Comparison of ENCODE assay signal across 8 cellular contexts in genomic region chr9:33517373-33517772, GRCh38. TPM values are rescaled to one million over a fixed set of nuclear protein-coding genes. Genes with fewer than 3 reads are reported as not detected.
DNase-seq lines count a peak whose midpoint lies in the region; ATAC-seq, FAIRE-seq and TF ChIP-seq lines count a peak whose summit lies in the region.

No MANE protein-coding gene starts in this region.

- no peaks in the 10 kb centered on the region for H3K4me1 ChIP-seq in cardiac muscle cell (ENCODE audit: low read depth)
- H3K4me1 ChIP-seq in suprapubic skin: no peaks in the 10 kb centered on the region

- 83% methylated on average over 2 of the region's 2 CpGs for WGBS in suprapubic skin

- peaks cover 23% of the 10 kb centered on the region for H3K9me3 Mint-ChIP-seq in mesothelial cell of epicardium

- no peak overlapping the region for H3K4me3 Mint-ChIP-seq in mesothelial cell of epicardium

- H3K36me3 ChIP-seq in cardiac muscle cell (no peaks in the 10 kb centered on the region), bronchial epithelial cell (ENCODE audit: control insufficient read depth, insufficient read depth, low read length) (no peaks in the 10 kb centered on the region), suprapubic skin (no peaks in the 10 kb centered on the region)

- H3K27ac Mint-ChIP-seq in mesothelial cell of epicardium: no peak overlapping the region

- no peak overlapping the region for H3K4me3 ChIP-seq in cardiac muscle cell
- H3K4me3 ChIP-seq in bronchial epithelial cell (ENCODE audit: low read depth, low read length): no peak overlapping the region
- H3K4me3 ChIP-seq in suprapubic skin: no peak overlapping the region

- H3K4me1 Mint-ChIP-seq in mesothelial cell of epicardium: no peaks in the 10 kb centered on the region

- TF ChIP-seq CTCF in cardiac muscle cell (IDR thresholded peaks at IDR 0.05; ENCODE audit: low read depth, low read length) (peak; percentile 66), bronchial epithelial cell (IDR thresholded peaks at IDR 0.05; ENCODE audit: insufficient read depth, low read length, severe bottlenecking) (peak; percentile 52), mesothelial cell of epicardium (IDR thresholded peaks at IDR 0.05; ENCODE audit: unreplicated experiment) (peak; percentile 53), suprapubic skin (IDR thresholded peaks at IDR 0.05) (peak in 1 of 2 donors; percentile 41)

- TF ChIP-seq POLR2A in suprapubic skin (IDR thresholded peaks at IDR 0.05): no peak

- peaks cover 12% of the 10 kb centered on the region for H3K27me3 Mint-ChIP-seq in mesothelial cell of epicardium (ENCODE audit: low read depth)

- H3K9me3 ChIP-seq in cardiac muscle cell (ENCODE audit: low read depth) (no peaks in the 10 kb centered on the region), suprapubic skin (no peaks in the 10 kb centered on the region)

- FAIRE-seq in bronchial epithelial cell (lab: Jason Lieb, UNC): no peak

- no peak for ATAC-seq in HG02571 (IDR thresholded peaks at IDR 0.05; ENCODE audit: unreplicated experiment)

- H3K36me3 Mint-ChIP-seq in mesothelial cell of epicardium: no peaks in the 10 kb centered on the region

- peaks cover 10% of the 10 kb centered on the region for H3K27me3 ChIP-seq in cardiac muscle cell
- H3K27me3 ChIP-seq in bronchial epithelial cell (ENCODE audit: control insufficient read depth, insufficient read depth, low read length): no peaks in the 10 kb centered on the region
- H3K27me3 ChIP-seq in suprapubic skin: peaks cover 7% of the 10 kb centered on the region

- TF ChIP-seq EP300 in suprapubic skin (IDR thresholded peaks at IDR 0.05): no peak

- DNase-seq in cardiac muscle cell (ENCODE audit: low read depth in 1 of 2, low spot score in 1 of 2) (peak; percentile 39 to 66), cardiac septum (ENCODE audit: low spot score) (no peak), NCI-H2227 treated with DMSO at 0.1 percent for 48 hours (lab: John Stamatoyannopoulos, UW) (peak; percentile 37), bronchial epithelial cell (ENCODE audit: low read depth) (peak; percentile 59), mesothelial cell of epicardium (ENCODE audit: low spot score in 2 of 2, unreplicated experiment in 2 of 2) (no peak), mesenteric fat pad (ENCODE audit: low spot score) (no peak), suprapubic skin (ENCODE audit: low spot score in 2 of 2) (no peak)

- H3K27ac ChIP-seq in cardiac muscle cell (no peak overlapping the region), suprapubic skin (no peak overlapping the region)

- intact Hi-C loops in cardiac septum (cut with DNase I): no loop called here

RNA-seq across cellular contexts. Expression of gene ANKRD18B, which starts 6.7 kb away (rescaled TPM):
- total RNA-seq in cardiac muscle cell: 0.80 TPM in 1 of 2 replicates, not detected in the other
- 1.8 and 2.4 TPM in 2 replicates for polyA plus RNA-seq in cardiac muscle cell
- total RNA-seq in cardiac septum: 2.0 TPM
- 5.8 and 6.0 TPM in 2 replicates for total RNA-seq in bronchial epithelial cell
- 0.82 to 3.2 TPM (median 1.6 TPM) in 3 replicates for total RNA-seq in mesothelial cell of epicardium
- not detected for total RNA-seq in mesenteric fat pad
- 10 to 100 TPM in 3 of 4 donors, 1 to 10 TPM in 1; 9.5 to 27.0 (median 15.7) TPM for total RNA-seq in suprapubic skin

RNA-seq across cellular contexts. Expression of gene NOL6, which starts 43.6 kb away (rescaled TPM):
- 17.2 and 20.6 TPM in 2 replicates for total RNA-seq in cardiac muscle cell
- 9.0 and 18.6 TPM in 2 replicates for polyA plus RNA-seq in cardiac muscle cell
- total RNA-seq in cardiac septum: 16.7 TPM
- total RNA-seq in bronchial epithelial cell: 21.0 and 35.3 TPM in 2 replicates
- total RNA-seq in mesothelial cell of epicardium: 37.7 to 38.4 TPM (median 37.9 TPM) in 3 replicates
- total RNA-seq in mesenteric fat pad: 35.7 TPM
- 10 to 100 TPM; 40.4 to 50.4 (median 44.1) TPM for total RNA-seq in suprapubic skin

Comparison
In these comparisons a context has a peak if more than half of its experiments do, and no peak if none do; other contexts are left out.
1. DNase-seq: peak in cardiac muscle cell (2 of 2), NCI-H2227 treated with DMSO at 0.1 percent for 48 hours (single experiment) and bronchial epithelial cell (single experiment); none in cardiac septum (single experiment), mesothelial cell of epicardium (0 of 2), mesenteric fat pad (single experiment) and suprapubic skin (0 of 2).